ENCODE assay signal across 17 cellular contexts in the genomic region with DNA sequence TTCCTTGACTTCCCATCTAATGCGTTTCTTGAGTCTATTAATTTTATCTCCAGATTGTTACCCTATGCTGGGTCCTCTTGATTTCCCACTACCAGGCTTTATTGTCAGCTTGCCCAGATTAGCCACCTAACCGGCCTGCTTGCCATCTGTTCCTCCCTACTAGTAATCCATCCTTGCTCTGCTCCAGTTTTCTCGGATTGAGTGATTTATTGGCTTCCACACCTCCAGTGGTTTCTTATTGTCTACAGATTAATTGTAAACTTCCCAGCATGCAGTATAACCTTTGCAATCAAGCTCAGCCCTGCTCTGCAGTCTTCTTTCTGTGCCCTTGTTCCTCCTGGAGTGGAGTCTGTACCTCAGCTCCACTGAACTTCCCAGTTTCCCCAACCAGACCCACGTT.
"Had no signal": no experiment of that assay in that cellular context is flagged by ENCODE, and none has a peak within 500 bp of the region (broad histone marks: within the 10 kb centered on the region; RNA-seq: fewer than 3 reads in every experiment).

No MANE protein-coding gene starts in this region.

- H3K27ac Mint-ChIP-seq: activated naive CD4-positive, alpha-beta T cell treated with anti-CD3 and anti-CD28 coated beads, Interleukin-2, amount 50 U/mL, for 24 hours; activated T-cell treated with anti-CD3 and anti-CD28 coated beads, Interleukin-2, amount 50 U/mL, for 24 hours; mesothelial cell of epicardium had no signal

- H3K27me3 ChIP-seq: adrenal gland, right lobe of liver, spleen, stomach, uterus had no signal

- H3K4me1 Mint-ChIP-seq: activated naive CD4-positive, alpha-beta T cell treated with anti-CD3 and anti-CD28 coated beads, Interleukin-2, amount 50 U/mL, for 24 hours had no signal

- H3K36me3 ChIP-seq: adrenal gland, prostate gland, spleen, uterus had no signal

- H3K36me3 Mint-ChIP-seq: activated naive CD4-positive, alpha-beta T cell treated with anti-CD3 and anti-CD28 coated beads, Interleukin-2, amount 50 U/mL, for 24 hours; mesothelial cell of epicardium had no signal

- H3K9me3 Mint-ChIP-seq: activated naive CD4-positive, alpha-beta T cell treated with anti-CD3 and anti-CD28 coated beads, Interleukin-2, amount 50 U/mL, for 24 hours; activated T-cell treated with anti-CD3 and anti-CD28 coated beads, Interleukin-2, amount 50 U/mL, for 24 hours had no signal

- H3K4me3 Mint-ChIP-seq: activated naive CD4-positive, alpha-beta T cell treated with anti-CD3 and anti-CD28 coated beads, Interleukin-2, amount 50 U/mL, for 24 hours; activated T-cell treated with anti-CD3 and anti-CD28 coated beads, Interleukin-2, amount 50 U/mL, for 24 hours; mesothelial cell of epicardium had no signal

- H3K4me1 ChIP-seq: adrenal gland, prostate gland, spleen had no signal

- DNase-seq: activated CD4-positive, alpha-beta T cell treated with anti-CD3 and anti-CD28 coated beads, Interleukin-2, amount 50 U/mL, for 4 hours; activated effector memory CD4-positive, alpha-beta T cell treated with Interleukin-2 at 50 U/mL for 16 hours; activated T-cell treated with anti-CD3 and anti-CD28 coated beads, Interleukin-2, amount 50 U/mL, for 24 hours; adrenal gland; effector memory CD4-positive, alpha-beta T cell; foreskin melanocyte; right lobe of liver; spleen; stimulated activated CD4-positive, alpha-beta T cell treated with anti-CD3 and anti-CD28 coated beads, Interleukin-1b, Interleukin-23, amount 100 ng/mL, for 48 hours; stomach; uterus had no signal

- H3K9me3 ChIP-seq: adrenal gland, prostate gland, right lobe of liver, spleen, stomach, uterus had no signal

- H3K4me3 ChIP-seq: adrenal gland, coronary artery, lung, prostate gland, right lobe of liver, spleen, stomach, uterus had no signal

- H3K27ac ChIP-seq: adrenal gland, prostate gland, right lobe of liver, spleen, uterus had no signal

- ATAC-seq: activated CD4-positive, CD25-positive, alpha-beta regulatory T cell treated with anti-CD3 and anti-CD28 coated beads, Interleukin-2, amount 50 U/mL, for 24 hours; right lobe of liver had no signal
